In the genomic region with DNA sequence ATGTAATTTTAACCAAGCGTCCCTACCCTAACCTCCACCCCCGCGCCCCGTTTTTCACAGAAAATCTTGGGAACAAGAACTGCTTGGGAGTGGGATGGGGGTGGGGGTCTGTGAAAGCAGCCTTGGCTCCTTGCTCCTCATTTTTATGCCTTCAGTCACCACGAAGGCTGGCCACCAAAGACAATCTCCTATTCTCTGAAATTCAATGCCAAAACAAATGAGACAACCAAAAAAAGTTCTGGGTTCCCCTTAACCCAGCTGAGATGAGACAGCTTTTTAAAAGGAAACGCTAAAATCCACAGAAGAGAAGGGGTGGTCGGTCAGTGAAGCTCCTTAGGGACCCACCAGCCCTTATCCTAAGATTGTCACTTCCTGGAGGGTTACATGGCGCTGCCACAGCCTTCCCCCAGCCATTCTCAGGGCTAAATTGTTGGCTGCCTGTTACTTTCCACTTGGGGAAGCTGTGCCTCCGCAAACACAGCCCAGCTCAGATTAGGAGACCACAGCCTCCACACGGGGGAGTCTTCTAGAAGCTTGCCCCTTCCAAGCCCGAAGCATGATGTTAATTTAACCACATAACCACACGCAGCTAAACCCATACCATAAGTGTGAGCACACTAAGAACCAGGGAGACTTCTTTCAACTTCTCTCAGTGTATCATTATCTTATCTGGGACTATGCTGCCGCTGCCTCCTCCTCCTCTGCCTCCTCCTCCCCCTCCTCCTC, we compare ENCODE assay signal across 9 cellular contexts.
DNase-seq lines count a peak whose midpoint lies in the region; ATAC-seq and TF ChIP-seq lines count a peak whose summit lies in the region.
"Had no signal": no experiment of that assay in that cellular context is flagged by ENCODE, and none has a peak within 500 bp of the region (broad histone marks: within the 10 kb centered on the region; RNA-seq: fewer than 3 reads in every experiment).

No MANE protein-coding gene starts in this region.

- peak in 1 of 2 experiments; percentile 26; a peak in 1 of 4 replicates for TF ChIP-seq EP300 in SK-N-SH (IDR thresholded peaks at IDR 0.05; ENCODE audit: borderline replicate concordance in 1 of 2, low read depth in 1 of 2, low read length in 1 of 2)

- H3K9me2 ChIP-seq in SK-N-SH, result no peaks in the 10 kb centered on the region

- H3K9me3 Mint-ChIP-seq in activated T-cell treated with anti-CD3 and anti-CD28 coated beads, Interleukin-2, amount 50 U/mL, for 4 hours, result no peaks in the 10 kb centered on the region

- no peak overlapping the region for H3K4me3 Mint-ChIP-seq in activated T-cell treated with anti-CD3 and anti-CD28 coated beads, Interleukin-2, amount 50 U/mL, for 4 hours

- H3K9ac ChIP-seq in SK-N-SH, result peak overlapping the region; percentile 80

- no peaks in the 10 kb centered on the region for H3K27me3 ChIP-seq in SK-N-SH (ENCODE audit: insufficient read depth)

- ATAC-seq in activated T-cell treated with anti-CD3 and anti-CD28 coated beads, Interleukin-2, amount 50 U/mL, for 4 hours, result peak; percentile 58 to 70
- ATAC-seq in HG02870 (IDR thresholded peaks at IDR 0.05; ENCODE audit: unreplicated experiment), result no peak

- peaks cover 81% of the 10 kb centered on the region for H3K27me3 Mint-ChIP-seq in activated T-cell treated with anti-CD3 and anti-CD28 coated beads, Interleukin-2, amount 50 U/mL, for 4 hours (ENCODE audit: low read depth)

- H3K9me3 ChIP-seq in SK-N-SH, result no peaks in the 10 kb centered on the region
- H3K9me3 ChIP-seq: psoas muscle had no signal

- peaks cover 5 to 40% of the 10 kb centered on the region in 2 experiments for H3K4me1 ChIP-seq in SK-N-SH (ENCODE audit: control insufficient read depth in 1 of 2, insufficient read depth in 2 of 2, low read depth in 1 of 2, low read length in 1 of 2)

- peak overlapping the region; percentile 29 to 98 for H3K27ac ChIP-seq in SK-N-SH (ENCODE audit: low read depth in 2 of 2, low read length in 1 of 2)
- H3K27ac ChIP-seq: psoas muscle had no signal

- TF ChIP-seq RAD21 in SK-N-SH (IDR thresholded peaks at IDR 0.05; ENCODE audit: low read length), result peak; percentile 38

- no peak for DNase-seq in activated T-cell treated with anti-CD3 and anti-CD28 coated beads, Interleukin-2, amount 50 U/mL, for 4 hours
- no peak for DNase-seq in activated T-cell treated with anti-CD3 and anti-CD28 coated beads, Interleukin-2, amount 50 U/mL, for 1 hour
- DNase-seq in SK-N-SH (no peak), fibroblast of pulmonary artery (ENCODE audit: low read depth) (peak; percentile 89), stromal cell of bone marrow (ENCODE audit: low read depth) (peak; percentile 87), NCI-H2029 (lab: John Stamatoyannopoulos, UW) (no peak)
- DNase-seq in stimulated activated CD4-positive, alpha-beta T cell treated with anti-CD3 and anti-CD28 coated beads, Interleukin-15, amount 100 ng/mL, for 24 hours, result no peak
- DNase-seq: psoas muscle had no signal

- no peaks in the 10 kb centered on the region for H4K20me1 ChIP-seq in SK-N-SH (ENCODE audit: insufficient read depth)

- no peaks in the 10 kb centered on the region for H3K36me3 ChIP-seq in SK-N-SH (replicated peaks in 1 of 2; ENCODE audit: control insufficient read depth in 1 of 2, insufficient read depth in 2 of 2, low read length in 1 of 2)

- peak overlapping the region; percentile 79 for H3K4me2 ChIP-seq in SK-N-SH

- no peak overlapping the region for H2AFZ ChIP-seq in SK-N-SH (ENCODE audit: low read depth)

- H3K36me3 Mint-ChIP-seq in activated T-cell treated with anti-CD3 and anti-CD28 coated beads, Interleukin-2, amount 50 U/mL, for 4 hours (ENCODE audit: insufficient read depth), result no peaks in the 10 kb centered on the region

- POLR2A ChIA-PET in SK-N-SH (lab: Yijun Ruan, JAX), result no interaction called here

- H3F3A ChIP-seq in SK-N-SH (replicated peaks; ENCODE audit: insufficient read depth), result peaks cover 57% of the 10 kb centered on the region

- CTCF ChIA-PET in SK-N-SH (lab: Yijun Ruan, JAX), result interaction anchor here (0.9 to 3.0 kb wide), 4 partner anchors 10 to 141 kb away, joined by 3 to 11 read pairs (median 6); no protein-coding TSS in a partner anchor

- H3K4me3 ChIP-seq in SK-N-SH (ENCODE audit: low read depth in 2 of 2, low read length in 1 of 2) (no peak overlapping the region), fibroblast of pulmonary artery (replicated peaks; ENCODE audit: low read depth, low read length) (no peak overlapping the region)

- peaks cover 2% of the 10 kb centered on the region for H3K4me1 Mint-ChIP-seq in activated T-cell treated with anti-CD3 and anti-CD28 coated beads, Interleukin-2, amount 50 U/mL, for 4 hours (ENCODE audit: low read depth)

- no peaks in the 10 kb centered on the region for H3K79me2 ChIP-seq in SK-N-SH (ENCODE audit: insufficient read depth)

- TF ChIP-seq CTCF in SK-N-SH (IDR thresholded peaks at IDR 0.05) (peak; percentile 65), fibroblast of pulmonary artery (IDR thresholded peaks at IDR 0.05; ENCODE audit: low read length, missing control alignments) (peak; percentile 50)

- 32% methylated on average over 13 of the region's 13 CpGs for WGBS in SK-N-SH (ENCODE audit: low lambda C conversion rate)

TF ChIP-seq in SK-N-SH, 30 proteins besides CTCF, POLR2A, EP300 and RAD21:
- TF ChIP-seq, protein P1, sequence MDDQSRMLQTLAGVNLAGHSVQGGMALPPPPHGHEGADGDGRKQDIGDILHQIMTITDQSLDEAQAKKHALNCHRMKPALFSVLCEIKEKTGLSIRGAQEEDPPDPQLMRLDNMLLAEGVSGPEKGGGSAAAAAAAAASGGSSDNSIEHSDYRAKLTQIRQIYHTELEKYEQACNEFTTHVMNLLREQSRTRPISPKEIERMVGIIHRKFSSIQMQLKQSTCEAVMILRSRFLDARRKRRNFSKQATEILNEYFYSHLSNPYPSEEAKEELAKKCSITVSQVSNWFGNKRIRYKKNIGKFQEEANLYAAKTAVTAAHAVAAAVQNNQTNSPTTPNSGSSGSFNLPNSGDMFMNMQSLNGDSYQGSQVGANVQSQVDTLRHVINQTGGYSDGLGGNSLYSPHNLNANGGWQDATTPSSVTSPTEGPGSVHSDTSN (IDR thresholded peaks at IDR 0.05), result no peak
- peak; percentile 45 for TF ChIP-seq SMC3 (IDR thresholded peaks at IDR 0.05; ENCODE audit: low read depth, low read length)
- TF ChIP-seq, protein P2, sequence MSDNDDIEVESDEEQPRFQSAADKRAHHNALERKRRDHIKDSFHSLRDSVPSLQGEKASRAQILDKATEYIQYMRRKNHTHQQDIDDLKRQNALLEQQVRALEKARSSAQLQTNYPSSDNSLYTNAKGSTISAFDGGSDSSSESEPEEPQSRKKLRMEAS (IDR thresholded peaks at IDR 0.05; ENCODE audit: low read depth), result peak; percentile 25; the same call in 1 of the 2 replicates
- TF ChIP-seq POLR2AphosphoS5 (IDR thresholded peaks at IDR 0.05; ENCODE audit: low read depth, low read length), result 0 out of 2 replicates have a peak, but pooled peaks have one; percentile 19
- TF ChIP-seq NRF1 (IDR thresholded peaks at IDR 0.05; ENCODE audit: low read depth, low read length), result no peak
- TF ChIP-seq JUND (IDR thresholded peaks at IDR 0.05), result no peak
- TF ChIP-seq, protein P3, sequence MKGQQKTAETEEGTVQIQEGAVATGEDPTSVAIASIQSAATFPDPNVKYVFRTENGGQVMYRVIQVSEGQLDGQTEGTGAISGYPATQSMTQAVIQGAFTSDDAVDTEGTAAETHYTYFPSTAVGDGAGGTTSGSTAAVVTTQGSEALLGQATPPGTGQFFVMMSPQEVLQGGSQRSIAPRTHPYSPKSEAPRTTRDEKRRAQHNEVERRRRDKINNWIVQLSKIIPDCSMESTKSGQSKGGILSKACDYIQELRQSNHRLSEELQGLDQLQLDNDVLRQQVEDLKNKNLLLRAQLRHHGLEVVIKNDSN (IDR thresholded peaks at IDR 0.05; ENCODE audit: borderline replicate concordance, low read depth), result 0 out of 2 replicates have a peak, but pooled peaks have one; percentile 5
- TF ChIP-seq TCF12 (IDR thresholded peaks at IDR 0.05), result peak; percentile 52
- TF ChIP-seq TAF1 (IDR thresholded peaks at IDR 0.05; ENCODE audit: borderline replicate concordance, low read depth, low read length), result no peak

Comparison
In these comparisons a context has a peak if more than half of its experiments do, and no peak if none do; other contexts are left out.
1. DNase-seq: peak in fibroblast of pulmonary artery (single experiment) and stromal cell of bone marrow (single experiment); none in activated T-cell treated with anti-CD3 and anti-CD28 coated beads, Interleukin-2, amount 50 U/mL, for 4 hours (single experiment), activated T-cell treated with anti-CD3 and anti-CD28 coated beads, Interleukin-2, amount 50 U/mL, for 1 hour (single experiment), SK-N-SH (single experiment), NCI-H2029 (single experiment) and stimulated activated CD4-positive, alpha-beta T cell treated with anti-CD3 and anti-CD28 coated beads, Interleukin-15, amount 100 ng/mL, for 24 hours (single experiment).